Comparison of ENCODE assay signal across 1 cellular context in the genomic region with DNA sequence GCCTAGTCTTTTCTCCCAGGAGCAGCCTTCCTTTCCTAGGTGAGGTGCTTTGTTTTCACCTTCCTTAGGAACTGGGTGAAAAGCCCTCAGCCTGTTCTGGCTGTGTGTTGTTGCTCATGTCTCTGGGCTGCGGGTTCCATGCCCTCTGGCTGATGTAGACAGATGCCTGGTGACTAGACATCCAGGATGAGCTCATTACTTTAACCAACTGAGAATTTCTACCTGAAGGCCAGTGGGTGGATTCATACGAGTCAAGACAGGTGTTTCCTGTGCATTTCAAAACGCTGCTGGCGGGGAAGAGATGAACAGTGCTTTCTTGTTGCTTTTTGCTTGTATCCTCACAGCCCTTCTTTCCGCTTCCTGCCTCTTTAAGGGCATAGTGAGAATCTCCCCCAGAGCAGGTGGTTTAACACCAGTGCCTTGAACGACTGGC.
TF ChIP-seq lines count a peak whose summit lies in the region.

No MANE protein-coding gene starts in this region.

TF ChIP-seq in GM12878, 131 proteins besides CTCF, POLR2A, EP300 and RAD21:
- TF ChIP-seq ATF7 (IDR thresholded peaks at IDR 0.05; ENCODE audit: low read depth) (peak; percentile 57; the same call in 1 of the 2 replicates), RAD51 (IDR thresholded peaks at IDR 0.05) (no peak), E4F1 (IDR thresholded peaks at IDR 0.05; ENCODE audit: borderline replicate concordance, partially characterized antibody) (no peak), RUNX3 (IDR thresholded peaks at IDR 0.05; ENCODE audit: low read length) (peak; percentile 51; the same call in 1 of the 2 replicates), ETV6 (conservative IDR thresholded peaks at IDR 0.05 in 1 of 2, IDR thresholded peaks at IDR 0.05 in 1 of 2; ENCODE audit: borderline replicate concordance in 1 of 2, low read depth in 1 of 2) (peak in 1 of 2 experiments; percentile 35; a peak in 1 of 4 replicates), GABPA (IDR thresholded peaks at IDR 0.05; ENCODE audit: low read depth) (0 out of 2 replicates have a peak, but pooled peaks have one; percentile 29), CREM (IDR thresholded peaks at IDR 0.05; ENCODE audit: low read depth) (0 out of 2 replicates have a peak, but pooled peaks have one; percentile 24), TCF12 (IDR thresholded peaks at IDR 0.05; ENCODE audit: low read depth, low read length) (0 out of 2 replicates have a peak, but pooled peaks have one; percentile 61), ATF2 (IDR thresholded peaks at IDR 0.05; ENCODE audit: low read length) (no peak; the same call in 1 of the 2 replicates), CBX5 (IDR thresholded peaks at IDR 0.05; ENCODE audit: low read depth) (no peak), TCF3 (IDR thresholded peaks at IDR 0.05; ENCODE audit: borderline replicate concordance, insufficient read depth, low read depth, low read length) (peak; percentile 65; the same call in 1 of the 2 replicates), NFIC (IDR thresholded peaks at IDR 0.05; ENCODE audit: low read depth, low read length) (0 out of 2 replicates have a peak, but pooled peaks have one; percentile 15), PAX5 (IDR thresholded peaks at IDR 0.05; ENCODE audit: borderline replicate concordance, low read depth, low read length) (no peak), FOXM1 (IDR thresholded peaks at IDR 0.05; ENCODE audit: low read depth, low read length) (no peak), MTA3 (IDR thresholded peaks at IDR 0.05; ENCODE audit: borderline replicate concordance, low read length) (0 out of 2 replicates have a peak, but pooled peaks have one; percentile 19), SMC3 (IDR thresholded peaks at IDR 0.05; ENCODE audit: borderline replicate concordance, low read length) (no peak), SRF (IDR thresholded peaks at IDR 0.05; ENCODE audit: low read depth in 2 of 2, low read length in 2 of 2) (peak; percentile 66 to 77; a peak in 3 of 4 replicates), E2F4 (IDR thresholded peaks at IDR 0.05; ENCODE audit: low read depth, low read length) (peak; percentile 54; the same call in 1 of the 2 replicates), MEF2B (IDR thresholded peaks at IDR 0.05; ENCODE audit: partially characterized antibody, poor library complexity, severe bottlenecking) (no peak)
- TF ChIP-seq, protein P1, sequence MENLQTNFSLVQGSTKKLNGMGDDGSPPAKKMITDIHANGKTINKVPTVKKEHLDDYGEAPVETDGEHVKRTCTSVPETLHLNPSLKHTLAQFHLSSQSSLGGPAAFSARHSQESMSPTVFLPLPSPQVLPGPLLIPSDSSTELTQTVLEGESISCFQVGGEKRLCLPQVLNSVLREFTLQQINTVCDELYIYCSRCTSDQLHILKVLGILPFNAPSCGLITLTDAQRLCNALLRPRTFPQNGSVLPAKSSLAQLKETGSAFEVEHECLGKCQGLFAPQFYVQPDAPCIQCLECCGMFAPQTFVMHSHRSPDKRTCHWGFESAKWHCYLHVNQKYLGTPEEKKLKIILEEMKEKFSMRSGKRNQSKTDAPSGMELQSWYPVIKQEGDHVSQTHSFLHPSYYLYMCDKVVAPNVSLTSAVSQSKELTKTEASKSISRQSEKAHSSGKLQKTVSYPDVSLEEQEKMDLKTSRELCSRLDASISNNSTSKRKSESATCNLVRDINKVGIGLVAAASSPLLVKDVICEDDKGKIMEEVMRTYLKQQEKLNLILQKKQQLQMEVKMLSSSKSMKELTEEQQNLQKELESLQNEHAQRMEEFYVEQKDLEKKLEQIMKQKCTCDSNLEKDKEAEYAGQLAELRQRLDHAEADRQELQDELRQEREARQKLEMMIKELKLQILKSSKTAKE (IDR thresholded peaks at IDR 0.05; ENCODE audit: low read depth, poor library complexity, severe bottlenecking): no peak
